31 cellular contexts compared by ENCODE assay signal in genomic region chr14:94515856-94516255, GRCh38. TPM values are rescaled to one million over a fixed set of nuclear protein-coding genes. Genes with fewer than 3 reads are reported as not detected.
DNase-seq lines count a peak whose midpoint lies in the region; ATAC-seq, FAIRE-seq and TF ChIP-seq lines count a peak whose summit lies in the region.
"Had no signal": no experiment of that assay in that cellular context is flagged by ENCODE, and none has a peak within 500 bp of the region (broad histone marks: within the 10 kb centered on the region; RNA-seq: fewer than 3 reads in every experiment).

No MANE protein-coding gene starts in this region.

- H4K8ac ChIP-seq in neuronal stem cell (ENCODE audit: low read depth, low read length), result no peak overlapping the region

- in situ Hi-C loops in HepG2 (cut with HindIII; ENCODE audit: extremely low pct_ligation_motif_present, low pct_unique_long_range_greater_than_20kb), result no loop called here

- no peak overlapping the region for H3K4me3 ChIP-seq in HepG2 (replicated peaks in 1 of 3; ENCODE audit: insufficient read depth in 1 of 3, low read depth in 2 of 3, low read length in 3 of 3)
- no peak overlapping the region for H3K4me3 ChIP-seq in right lobe of liver
- H3K4me3 ChIP-seq in neuronal stem cell (ENCODE audit: low read length in 2 of 2), result no peak overlapping the region
- no peak overlapping the region for H3K4me3 ChIP-seq in kidney (ENCODE audit: low read length in 2 of 2)
- H3K4me3 ChIP-seq: BLaER1, GM12878 had no signal

- WGBS in HepG2 (ENCODE audit: low lambda C conversion rate), result 92% methylated on average over 6 of the region's 6 CpGs
- WGBS in right lobe of liver (ENCODE audit: insufficient coverage, low coverage, low lambda C conversion rate, missing lambda C conversion rate), result 89% methylated on average over 5 of the region's 6 CpGs
- no CpG with 5 or more reads among the region's 6 CpGs for WGBS in neuronal stem cell (ENCODE audit: extremely low coverage in 2 of 2, insufficient read length in 2 of 2, insufficient replicate concordance in 1 of 2), 2 donors

- TF ChIP-seq CTCF in HepG2 (CRISPR knock-in tag; IDR thresholded peaks at IDR 0.05), result no peak
- TF ChIP-seq CTCF in right lobe of liver (IDR thresholded peaks at IDR 0.05), result no peak
- no peak for TF ChIP-seq CTCF in kidney (IDR thresholded peaks at IDR 0.05; ENCODE audit: borderline replicate concordance, extremely low read depth, insufficient read depth)

- no peaks in the 10 kb centered on the region for H3K79me2 ChIP-seq in HepG2 (ENCODE audit: insufficient read depth, low read length)

- TF ChIP-seq EP300 in HepG2 (IDR thresholded peaks at IDR 0.05; ENCODE audit: low read depth in 2 of 2, low read length in 2 of 2), result no peak
- TF ChIP-seq EP300 in HepG2 (CRISPR knock-in tag; IDR thresholded peaks at IDR 0.05; ENCODE audit: borderline replicate concordance), result no peak

- no peak overlapping the region for H3K27ac ChIP-seq in HepG2 (ENCODE audit: extremely low read length, insufficient read depth, low read length)
- H3K27ac ChIP-seq in right lobe of liver, result no peak overlapping the region
- H3K27ac ChIP-seq in neuronal stem cell (replicated peaks; ENCODE audit: low read length), result no peak overlapping the region
- H3K27ac ChIP-seq in kidney (ENCODE audit: low read depth in 2 of 2, low read length in 2 of 2), result no peak overlapping the region
- H3K27ac ChIP-seq: BLaER1 had no signal

- H3K79me1 ChIP-seq in neuronal stem cell (ENCODE audit: low read depth, low read length), result no peaks in the 10 kb centered on the region

- H3K23ac ChIP-seq in neuronal stem cell (ENCODE audit: low read depth, low read length, poor library complexity), result no peak overlapping the region

- H4K91ac ChIP-seq in neuronal stem cell (ENCODE audit: low read depth, low read length, poor library complexity), result no peak overlapping the region

- no peak overlapping the region for H3K14ac ChIP-seq in neuronal stem cell (ENCODE audit: low read length)

- H4K20me1 ChIP-seq in HepG2 (ENCODE audit: insufficient read depth, low read length), result no peaks in the 10 kb centered on the region
- H4K20me1 ChIP-seq: BLaER1 had no signal

- no peak overlapping the region for H2BK5ac ChIP-seq in neuronal stem cell (ENCODE audit: low read length)

- no peak overlapping the region for H2AFZ ChIP-seq in HepG2 (ENCODE audit: low read length)
- H2AFZ ChIP-seq in neuronal stem cell (ENCODE audit: low read length), result no peak overlapping the region

- CTCF ChIA-PET in HepG2 (lab: Yijun Ruan, JAX; ENCODE audit: low intra/inter-chr PET ratio, low total read pairs), result no interaction called here

- no peaks in the 10 kb centered on the region for H3K36me3 ChIP-seq in HepG2 (replicated peaks in 1 of 2; ENCODE audit: control insufficient read depth in 1 of 2, insufficient read depth in 2 of 2, low read length in 2 of 2)
- H3K36me3 ChIP-seq in right lobe of liver, result no peaks in the 10 kb centered on the region
- no peaks in the 10 kb centered on the region for H3K36me3 ChIP-seq in neuronal stem cell (replicated peaks in 1 of 2; ENCODE audit: control insufficient read depth in 2 of 2, insufficient read depth in 2 of 2, low read length in 2 of 2)
- H3K36me3 ChIP-seq in kidney (ENCODE audit: control insufficient read depth in 1 of 2, insufficient read depth in 2 of 2, low read length in 2 of 2), result no peaks in the 10 kb centered on the region
- H3K36me3 ChIP-seq: BE2C, BLaER1 had no signal

- H2AK5ac ChIP-seq in neuronal stem cell (ENCODE audit: low read depth, low read length), result no peak overlapping the region

- no peak overlapping the region for H3K4ac ChIP-seq in neuronal stem cell (ENCODE audit: low read length)

- H3K4me2 ChIP-seq in HepG2 (ENCODE audit: low read depth, low read length) (no peak overlapping the region), neuronal stem cell (ENCODE audit: insufficient read depth, low read length, poor library complexity, severe bottlenecking) (no peak overlapping the region)
- H3K4me2 ChIP-seq: BLaER1 had no signal

- no peaks in the 10 kb centered on the region for H3K9me3 ChIP-seq in HepG2 (ENCODE audit: low read length)
- no peaks in the 10 kb centered on the region for H3K9me3 ChIP-seq in right lobe of liver
- H3K9me3 ChIP-seq in neuronal stem cell (replicated peaks in 1 of 2; ENCODE audit: control insufficient read depth in 2 of 2, insufficient read depth in 1 of 2, low read depth in 1 of 2, low read length in 2 of 2), result no peaks in the 10 kb centered on the region
- no peaks in the 10 kb centered on the region for H3K9me3 ChIP-seq in kidney (ENCODE audit: control insufficient read depth in 1 of 2, low read length in 2 of 2)
- H3K9me3 ChIP-seq: BE2C, BLaER1 had no signal

- no peaks in the 10 kb centered on the region for H3K27me3 ChIP-seq in HepG2 (ENCODE audit: control insufficient read depth in 1 of 2, insufficient read depth in 2 of 2, low read length in 2 of 2)
- H3K27me3 ChIP-seq in right lobe of liver, result no peaks in the 10 kb centered on the region
- H3K27me3 ChIP-seq in neuronal stem cell (ENCODE audit: control insufficient read depth in 3 of 3, insufficient read depth in 3 of 3, low read depth in 1 of 3, low read length in 3 of 3), result no peaks in the 10 kb centered on the region
- H3K27me3 ChIP-seq: BLaER1 had no signal

- peak; percentile 23; the same call in 2 of the 3 replicates for ATAC-seq in HepG2
- ATAC-seq in right lobe of liver, result no peak
- ATAC-seq: GM12878 had no signal

- H3K18ac ChIP-seq in neuronal stem cell (ENCODE audit: low read length), result peak overlapping the region; percentile 5

- no peak overlapping the region for H2BK12ac ChIP-seq in neuronal stem cell (ENCODE audit: low read length)

- no TSS peak for BruUV-seq in HepG2 (replicated peaks; lab: Mats Ljungman, UMichigan)

- H3K9ac ChIP-seq in HepG2 (ENCODE audit: insufficient read depth, low read depth, low read length), result no peak overlapping the region
- H3K9ac ChIP-seq in neuronal stem cell (ENCODE audit: low read depth, low read length, poor library complexity), result no peak overlapping the region
- H3K9ac ChIP-seq in kidney (ENCODE audit: low read length in 2 of 2), result no peak overlapping the region
- H3K9ac ChIP-seq: BLaER1 had no signal

- POLR2A ChIA-PET in HepG2 (lab: Yijun Ruan, JAX), result interaction anchor here (1.5 kb wide), 1 partner anchor 127 kb away, joined by 3 read pairs; the partner anchor contains the start of gene SERPINA1

- TF ChIP-seq POLR2A in HepG2 (IDR thresholded peaks at IDR 0.05; ENCODE audit: insufficient read depth in 1 of 2, low read depth in 2 of 2, low read length in 2 of 2) (no peak), right lobe of liver (IDR thresholded peaks at IDR 0.05) (no peak)

- H3K4me1 ChIP-seq in HepG2 (ENCODE audit: insufficient read depth, low read length) (peaks cover 77% of the 10 kb centered on the region), right lobe of liver (no peaks in the 10 kb centered on the region), neuronal stem cell (ENCODE audit: control insufficient read depth in 2 of 2, insufficient read depth in 1 of 2, low read depth in 1 of 2, low read length in 2 of 2) (peaks cover 0 to 3% of the 10 kb centered on the region in 2 donors), kidney (ENCODE audit: control insufficient read depth in 1 of 2, insufficient read depth in 1 of 2, low read depth in 1 of 2, low read length in 2 of 2) (no peaks in the 10 kb centered on the region)
- H3K4me1 ChIP-seq: BE2C, BLaER1 had no signal

- DNase-seq in HepG2 (ENCODE audit: low spot score), result no peak
- DNase-seq in right lobe of liver, result no peak
- DNase-seq in islet precursor cell, result peak; percentile 32
- no peak for DNase-seq in neuronal stem cell (ENCODE audit: low spot score)
- DNase-seq in dedifferentiated amniotic fluid mesenchymal stem cell (ENCODE audit: extremely low spot score), result no peak
- no peak for DNase-seq in kidney
- DNase-seq: 8988T; ACHN; BE2C; C1 segment of cervical spinal cord; CD4-positive, alpha-beta memory T cell; CD4-positive, CD25-positive, alpha-beta regulatory T cell; CD8-positive, alpha-beta memory T cell; COR-L47; DMS 273 treated with DMSO at 0.1 percent for 48 hours; DMS153; DMS53; DMS79; DND-41; EL; GDM1 had no signal

- intact Hi-C loops in HepG2 (cut with micrococcal nuclease; ENCODE audit: unreplicated experiment), result no loop called here
- intact Hi-C loops in right lobe of liver (cut with DNase I), result no loop called here
- intact Hi-C loops in kidney (cut with DNase I), result no loop called here

- H2BK120ac ChIP-seq in neuronal stem cell (ENCODE audit: low read depth, low read length), result no peak overlapping the region

- no peak for TF ChIP-seq RAD21 in HepG2 (CRISPR knock-in tag; IDR thresholded peaks at IDR 0.05)

- FAIRE-seq in HepG2 (lab: Jason Lieb, UNC), result no peak
- FAIRE-seq in kidney (lab: Jason Lieb, UNC), result no peak
- FAIRE-seq: A204.1, GM12878, GM12892, GM18507 had no signal

- H2BK15ac ChIP-seq in neuronal stem cell (ENCODE audit: low read length), result no peak overlapping the region

RNA-seq across cellular contexts. Expression of gene SERPINA12, which starts 6.6 kb away (rescaled TPM):
- total RNA-seq in HepG2 (2016; rRNA removed; fragmentation: Illumina TruSeq; extraction: Trizol) (not detected in 2 replicates), right lobe of liver (1 to 10 TPM in 1 of 6 experiments, under 1 TPM in 2, not detected in 3; 0.26 to 2.8 (median 0.39) TPM), kidney (not detected)
- not detected in 2 replicates for total RNA-seq in HepG2 (2016; cell fraction: cytosol; rRNA removed; fragmentation: Illumina TruSeq; extraction: Trizol; ENCODE audit: low read depth)
- total RNA-seq in HepG2 (2016; cell fraction: insoluble cytoplasmic fraction; rRNA removed; fragmentation: Illumina TruSeq; extraction: Trizol), result not detected in 2 replicates
- not detected in 2 replicates for total RNA-seq in HepG2 (2016; cell fraction: membrane; rRNA removed; fragmentation: Illumina TruSeq; extraction: Trizol)
- not detected in 2 replicates for total RNA-seq in HepG2 (2016; cell fraction: nucleus; rRNA removed; fragmentation: Illumina TruSeq; extraction: Trizol)
- polyA plus RNA-seq in HepG2 (2011; rRNA removed) (0.08 TPM in 1 of 2 replicates, not detected in the other), kidney (ENCODE audit: insufficient read depth, low read depth, low replicate concordance) (not detected)
- polyA plus RNA-seq in HepG2 (2011; cell fraction: cytosol; rRNA removed), result 0.07 TPM in 1 of 2 replicates, not detected in the other
- polyA plus RNA-seq in HepG2 (2011; cell fraction: nucleus; rRNA removed), result not detected in 2 replicates
- polyA plus RNA-seq in HepG2 (2012), result 9.8 and 20.4 TPM in 2 replicates
- not detected in 2 replicates for polyA plus RNA-seq in HepG2 (2016; cell fraction: cytosol; fragmentation: Illumina TruSeq; extraction: Trizol; ENCODE audit: low read depth)
- polyA plus RNA-seq in HepG2 (2016; cell fraction: insoluble cytoplasmic fraction; fragmentation: Illumina TruSeq; extraction: Trizol; ENCODE audit: low read depth), result 0.11 TPM in 1 of 2 replicates, not detected in the other
- polyA plus RNA-seq in HepG2 (2016; cell fraction: membrane; fragmentation: Illumina TruSeq; extraction: Trizol; ENCODE audit: low read depth), result 0.08 TPM in 1 of 2 replicates, not detected in the other
- not detected in 2 replicates for polyA plus RNA-seq in HepG2 (2016; cell fraction: nucleus; fragmentation: Illumina TruSeq; extraction: Trizol; ENCODE audit: insufficient read depth, low read depth)
- 0.10 TPM in 1 of 2 replicates, not detected in the other for polyA minus RNA-seq in HepG2 (2011; rRNA and poly(A)+ RNA removed; ENCODE audit: low replicate concordance)
- not detected in 2 replicates for polyA minus RNA-seq in HepG2 (2011; cell fraction: cytosol; rRNA and poly(A)+ RNA removed)
- not detected in 2 replicates for polyA minus RNA-seq in HepG2 (2011; cell fraction: nucleus; rRNA and poly(A)+ RNA removed)
- polyA plus RNA-seq in neuronal stem cell (2013, experiment 1 of 2), result not detected
- not detected for polyA plus RNA-seq in neuronal stem cell (2013, experiment 2 of 2)
- total RNA-seq: A673; CD4-positive, alpha-beta memory T cell; CD4-positive, CD25-positive, alpha-beta regulatory T cell; CD8-positive, alpha-beta memory T cell; Daoy; G401; GM12878 had no signal
- polyA plus RNA-seq: AG04450; CD14-positive monocyte; CD4-positive, alpha-beta memory T cell; CD4-positive, CD25-positive, alpha-beta regulatory T cell; CD8-positive, alpha-beta memory T cell; GM12878 had no signal

RNA-seq across cellular contexts. Expression of gene SERPINA9, which starts 39.9 kb away (rescaled TPM):
- total RNA-seq in HepG2 (2016; rRNA removed; fragmentation: Illumina TruSeq; extraction: Trizol) (not detected in 2 replicates), right lobe of liver (under 1 TPM in 1 of 6 experiments, not detected in 5; 0.18 TPM), kidney (not detected)
- total RNA-seq in HepG2 (2016; cell fraction: cytosol; rRNA removed; fragmentation: Illumina TruSeq; extraction: Trizol; ENCODE audit: low read depth), result not detected in 2 replicates
- not detected in 2 replicates for total RNA-seq in HepG2 (2016; cell fraction: insoluble cytoplasmic fraction; rRNA removed; fragmentation: Illumina TruSeq; extraction: Trizol)
- not detected in 2 replicates for total RNA-seq in HepG2 (2016; cell fraction: membrane; rRNA removed; fragmentation: Illumina TruSeq; extraction: Trizol)
- not detected in 2 replicates for total RNA-seq in HepG2 (2016; cell fraction: nucleus; rRNA removed; fragmentation: Illumina TruSeq; extraction: Trizol)
- polyA plus RNA-seq in HepG2 (2011; rRNA removed) (0.12 and 0.21 TPM in 2 replicates), kidney (ENCODE audit: insufficient read depth, low read depth, low replicate concordance) (not detected)
- 0.16 and 0.18 TPM in 2 replicates for polyA plus RNA-seq in HepG2 (2011; cell fraction: cytosol; rRNA removed)
- polyA plus RNA-seq in HepG2 (2011; cell fraction: nucleus; rRNA removed), result 0.64 and 1.1 TPM in 2 replicates
- polyA plus RNA-seq in HepG2 (2012), result 0.17 and 0.78 TPM in 2 replicates
- polyA plus RNA-seq in HepG2 (2016; cell fraction: cytosol; fragmentation: Illumina TruSeq; extraction: Trizol; ENCODE audit: low read depth), result not detected in 2 replicates
- not detected in 2 replicates for polyA plus RNA-seq in HepG2 (2016; cell fraction: insoluble cytoplasmic fraction; fragmentation: Illumina TruSeq; extraction: Trizol; ENCODE audit: low read depth)
- polyA plus RNA-seq in HepG2 (2016; cell fraction: membrane; fragmentation: Illumina TruSeq; extraction: Trizol; ENCODE audit: low read depth), result not detected in 2 replicates
- not detected in 2 replicates for polyA plus RNA-seq in HepG2 (2016; cell fraction: nucleus; fragmentation: Illumina TruSeq; extraction: Trizol; ENCODE audit: insufficient read depth, low read depth)
- 0.12 TPM in 1 of 2 replicates, not detected in the other for polyA minus RNA-seq in HepG2 (2011; rRNA and poly(A)+ RNA removed; ENCODE audit: low replicate concordance)
- polyA minus RNA-seq in HepG2 (2011; cell fraction: cytosol; rRNA and poly(A)+ RNA removed), result not detected in 2 replicates
- polyA minus RNA-seq in HepG2 (2011; cell fraction: nucleus; rRNA and poly(A)+ RNA removed), result 0.37 TPM in 1 of 2 replicates, not detected in the other
- not detected for polyA plus RNA-seq in neuronal stem cell (2013, experiment 1 of 2)
- not detected for polyA plus RNA-seq in neuronal stem cell (2013, experiment 2 of 2)
- total RNA-seq: A673; CD4-positive, alpha-beta memory T cell; CD4-positive, CD25-positive, alpha-beta regulatory T cell; CD8-positive, alpha-beta memory T cell; G401; GM12878 had no signal
- polyA plus RNA-seq: CD14-positive monocyte; CD4-positive, alpha-beta memory T cell; CD4-positive, CD25-positive, alpha-beta regulatory T cell; CD8-positive, alpha-beta memory T cell had no signal

RNA-seq across cellular contexts. Expression of gene SERPINA4, which starts 45.4 kb away (rescaled TPM):
- 17.2 and 39.1 TPM in 2 replicates for total RNA-seq in HepG2 (2016; rRNA removed; fragmentation: Illumina TruSeq; extraction: Trizol)
- total RNA-seq in HepG2 (2016; cell fraction: cytosol; rRNA removed; fragmentation: Illumina TruSeq; extraction: Trizol; ENCODE audit: low read depth), result 5.1 and 5.2 TPM in 2 replicates
- 18.0 and 38.7 TPM in 2 replicates for total RNA-seq in HepG2 (2016; cell fraction: insoluble cytoplasmic fraction; rRNA removed; fragmentation: Illumina TruSeq; extraction: Trizol)
- 9.0 and 10.8 TPM in 2 replicates for total RNA-seq in HepG2 (2016; cell fraction: membrane; rRNA removed; fragmentation: Illumina TruSeq; extraction: Trizol)
- 31.1 and 34.0 TPM in 2 replicates for total RNA-seq in HepG2 (2016; cell fraction: nucleus; rRNA removed; fragmentation: Illumina TruSeq; extraction: Trizol)
- 57.8 and 82.7 TPM in 2 replicates for polyA plus RNA-seq in HepG2 (2011; rRNA removed)
- polyA plus RNA-seq in HepG2 (2011; cell fraction: cytosol; rRNA removed), result 51.9 and 68.1 TPM in 2 replicates
- polyA plus RNA-seq in HepG2 (2011; cell fraction: nucleus; rRNA removed), result 26.7 and 38.8 TPM in 2 replicates
- 39.8 and 51.8 TPM in 2 replicates for polyA plus RNA-seq in HepG2 (2012)
- polyA plus RNA-seq in HepG2 (2016; cell fraction: cytosol; fragmentation: Illumina TruSeq; extraction: Trizol; ENCODE audit: low read depth), result 4.5 and 5.5 TPM in 2 replicates
- polyA plus RNA-seq in HepG2 (2016; cell fraction: insoluble cytoplasmic fraction; fragmentation: Illumina TruSeq; extraction: Trizol; ENCODE audit: low read depth), result 17.2 and 17.4 TPM in 2 replicates
- polyA plus RNA-seq in HepG2 (2016; cell fraction: membrane; fragmentation: Illumina TruSeq; extraction: Trizol; ENCODE audit: low read depth), result 7.7 and 8.0 TPM in 2 replicates
- 48.5 and 50.8 TPM in 2 replicates for polyA plus RNA-seq in HepG2 (2016; cell fraction: nucleus; fragmentation: Illumina TruSeq; extraction: Trizol; ENCODE audit: insufficient read depth, low read depth)
- polyA minus RNA-seq in HepG2 (2011; rRNA and poly(A)+ RNA removed; ENCODE audit: low replicate concordance), result 48.7 TPM in 1 of 2 replicates, not detected in the other
- 12.7 and 23.3 TPM in 2 replicates for polyA minus RNA-seq in HepG2 (2011; cell fraction: cytosol; rRNA and poly(A)+ RNA removed)
- 13.5 and 19.5 TPM in 2 replicates for polyA minus RNA-seq in HepG2 (2011; cell fraction: nucleus; rRNA and poly(A)+ RNA removed)
- 100 to 1,000 TPM in 4 of 6 experiments, 10 to 100 TPM in 2; 41.2 to 204 (median 145) TPM for total RNA-seq in right lobe of liver
- polyA plus RNA-seq in neuronal stem cell (2013, experiment 1 of 2), result not detected
- polyA plus RNA-seq in neuronal stem cell (2013, experiment 2 of 2), result not detected
- 6.1 TPM for total RNA-seq in kidney
- 28.3 TPM for polyA plus RNA-seq in kidney (ENCODE audit: insufficient read depth, low read depth, low replicate concordance)
- total RNA-seq: A673; CD4-positive, alpha-beta memory T cell; CD4-positive, CD25-positive, alpha-beta regulatory T cell; CD8-positive, alpha-beta memory T cell; Daoy; G401 had no signal
- polyA plus RNA-seq: AG04450; CD14-positive monocyte; CD4-positive, alpha-beta memory T cell; CD4-positive, CD25-positive, alpha-beta regulatory T cell; CD8-positive, alpha-beta memory T cell; GM12878 had no signal
